In genomic region chr13:28609936-28610335, GRCh38 we compare ENCODE assay signal across 17 cellular contexts. TPM values are rescaled to one million over a fixed set of nuclear protein-coding genes. Genes with fewer than 3 reads are reported as not detected.
DNase-seq lines count a peak whose midpoint lies in the region; ATAC-seq, FAIRE-seq and TF ChIP-seq lines count a peak whose summit lies in the region.
"Had no signal": no experiment of that assay in that cellular context is flagged by ENCODE, and none has a peak within 500 bp of the region (broad histone marks: within the 10 kb centered on the region; RNA-seq: fewer than 3 reads in every experiment).

No MANE protein-coding gene starts in this region.

- BruUV-seq in K562 (replicated peaks; lab: Mats Ljungman, UMichigan) = no TSS peak

- 17% methylated on average over 1 of the region's 1 CpG for whole genome bisulfite sequencing in K562 (ENCODE audit: insufficient coverage, low coverage, missing lambda C conversion rate)

- no peaks in the 10 kb centered on the region for H3K36me3 ChIP-seq in K562 (ENCODE audit: control insufficient read depth, insufficient read depth, low read length)
- no peaks in the 10 kb centered on the region for H3K36me3 ChIP-seq in tibial artery
- H3K36me3 ChIP-seq: pancreas, spleen had no signal

- TF ChIP-seq RAD21 in K562 (CRISPR knock-in tag; conservative IDR thresholded peaks at IDR 0.05 in 1 of 2, IDR thresholded peaks at IDR 0.05 in 1 of 2) = no peak

- H3K4me1 ChIP-seq in K562 (replicated peaks in 1 of 2; ENCODE audit: control insufficient read depth in 2 of 2, insufficient read depth in 2 of 2, low read length in 2 of 2) (peaks cover 0 to 24% of the 10 kb centered on the region in 2 experiments; a peak in 2 of 5 replicates), foreskin keratinocyte (no peaks in the 10 kb centered on the region), tibial artery (no peaks in the 10 kb centered on the region)
- H3K4me1 ChIP-seq: body of pancreas, pancreas had no signal

- intact Hi-C loops in K562 (cut with micrococcal nuclease) = no loop called here
- intact Hi-C loops in tibial artery (cut with DNase I; ENCODE audit: low total_unique reads) = no loop called here

- H3K27me3 ChIP-seq in K562 (ENCODE audit: control insufficient read depth in 2 of 2, insufficient read depth in 2 of 2, low read length in 2 of 2) (no peaks in the 10 kb centered on the region), foreskin keratinocyte (no peaks in the 10 kb centered on the region), tibial artery (no peaks in the 10 kb centered on the region)
- H3K27me3 ChIP-seq: body of pancreas, pancreas, spleen had no signal

- TF ChIP-seq CTCF in K562 (IDR thresholded peaks at IDR 0.05 in 2 of 3, conservative IDR thresholded peaks at IDR 0.05 in 1 of 3; ENCODE audit: insufficient read depth in 2 of 3, low read depth in 1 of 3, low read length in 3 of 3) (no peak), foreskin keratinocyte (conservative IDR thresholded peaks at IDR 0.05) (no peak), tibial artery (IDR thresholded peaks at IDR 0.05) (no peak)

- H2AFZ ChIP-seq in K562 (ENCODE audit: low read depth, low read length) = no peak overlapping the region

- TF ChIP-seq POLR2A in K562 (conservative IDR thresholded peaks at IDR 0.05) = no peak

- H3K9me1 ChIP-seq in K562 (ENCODE audit: control insufficient read depth, insufficient read depth, low read length) = no peaks in the 10 kb centered on the region

- in situ Hi-C loops in K562 (cut with MboI) = no loop called here

- no peak for FAIRE-seq in K562 (lab: Jason Lieb, UNC)
- FAIRE-seq: kidney, pancreas had no signal

- H3K79me2 ChIP-seq in K562 (ENCODE audit: control insufficient read depth, insufficient read depth, low read length) = no peaks in the 10 kb centered on the region

- DNase-seq in CD1c-positive myeloid dendritic cell (ENCODE audit: extremely low spot score) (peak; percentile 39), LHCN-M2 (ENCODE audit: low read depth) (peak; percentile 67), K562 (ENCODE audit: extremely low read depth in 1 of 4, low spot score in 3 of 4) (no peak), kidney tubule cell (ENCODE audit: low spot score) (peak; percentile 69), foreskin keratinocyte (no peak), tibial artery (no peak), MV-4-11 (lab: John Stamatoyannopoulos, UW) (no peak)
- DNase-seq: activated CD4-positive, alpha-beta memory T cell treated with anti-CD3 and anti-CD28 coated beads for 36 hours; activated gamma-delta T cell; body of pancreas; CD4-positive, CD25-positive, alpha-beta regulatory T cell; kidney; mucosa of descending colon; pancreas; SHP77; spleen had no signal

- POLR2A ChIA-PET in K562 (lab: Yijun Ruan, JAX) = no interaction called here

- H3K27ac ChIP-seq in K562 (ENCODE audit: extremely low read depth, low read depth, low read length) (no peak overlapping the region), foreskin keratinocyte (no peak overlapping the region), tibial artery (no peak overlapping the region)
- H3K27ac ChIP-seq: body of pancreas, pancreas, spleen had no signal

- no peak overlapping the region for H3K9ac ChIP-seq in K562 (ENCODE audit: insufficient read depth in 1 of 2, low read depth in 2 of 2, low read length in 2 of 2)

- H3K4me2 ChIP-seq in K562 (ENCODE audit: insufficient read depth, low read length) = no peak overlapping the region

- H4K20me1 ChIP-seq in K562 (replicated peaks; ENCODE audit: control insufficient read depth, insufficient read depth, low read length) = no peaks in the 10 kb centered on the region

- ATAC-seq in K562 (no peak), foreskin keratinocyte (no peak), HG03135 (IDR thresholded peaks at IDR 0.05; ENCODE audit: unreplicated experiment) (no peak)
- ATAC-seq: body of pancreas, mucosa of descending colon, pancreas had no signal

- no peak overlapping the region for H3K4me3 ChIP-seq in K562
- no peak overlapping the region for H3K4me3 ChIP-seq in tibial artery
- H3K4me3 ChIP-seq: body of pancreas, mucosa of descending colon, pancreas, spleen had no signal

- TF ChIP-seq EP300 in K562 (IDR thresholded peaks at IDR 0.05; ENCODE audit: low read length) = no peak

- H3K9me3 ChIP-seq in K562 (replicated peaks; ENCODE audit: control insufficient read depth, insufficient read depth, low read depth, low read length) (no peaks in the 10 kb centered on the region), tibial artery (no peaks in the 10 kb centered on the region)
- H3K9me3 ChIP-seq: body of pancreas, mucosa of descending colon, pancreas, spleen had no signal

- CTCF ChIA-PET in K562 (lab: Yijun Ruan, JAX; ENCODE audit: low intra/inter-chr PET ratio) = no interaction called here

TF ChIP-seq in K562, 482 proteins besides CTCF, POLR2A, EP300 and RAD21:
- no peak for TF ChIP-seq ZNF354B (CRISPR knock-in tag; IDR thresholded peaks at IDR 0.05)
- TF ChIP-seq MECOM (CRISPR knock-in tag; IDR thresholded peaks at IDR 0.05) = no peak
- TF ChIP-seq DDX20 (tag; IDR thresholded peaks at IDR 0.05; ENCODE audit: low read depth) = no peak
- TF ChIP-seq, protein P1, sequence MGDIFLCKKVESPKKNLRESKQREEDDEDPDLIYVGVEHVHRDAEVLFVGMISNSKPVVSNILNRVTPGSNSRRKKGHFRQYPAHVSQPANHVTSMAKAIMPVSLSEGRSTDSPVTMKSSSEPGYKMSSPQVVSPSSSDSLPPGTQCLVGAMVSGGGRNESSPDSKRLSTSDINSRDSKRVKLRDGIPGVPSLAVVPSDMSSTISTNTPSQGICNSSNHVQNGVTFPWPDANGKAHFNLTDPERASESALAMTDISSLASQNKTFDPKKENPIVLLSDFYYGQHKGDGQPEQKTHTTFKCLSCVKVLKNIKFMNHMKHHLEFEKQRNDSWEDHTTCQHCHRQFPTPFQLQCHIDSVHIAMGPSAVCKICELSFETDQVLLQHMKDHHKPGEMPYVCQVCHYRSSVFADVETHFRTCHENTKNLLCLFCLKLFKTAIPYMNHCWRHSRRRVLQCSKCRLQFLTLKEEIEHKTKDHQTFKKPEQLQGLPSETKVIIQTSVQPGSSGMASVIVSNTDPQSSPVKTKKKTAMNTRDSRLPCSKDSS (IDR thresholded peaks at IDR 0.05; ENCODE audit: low read depth, partially characterized antibody) = no peak
- no peak for TF ChIP-seq KHSRP (IDR thresholded peaks at IDR 0.05)
- 0 out of 2 replicates have a peak, but pooled peaks have one; percentile 13 for TF ChIP-seq ZNF316 (IDR thresholded peaks at IDR 0.05)

RNA-seq across cellular contexts. Expression of gene POMP, which starts 49.0 kb away (rescaled TPM):
- total RNA-seq in LHCN-M2 (2014; rRNA removed) = 87.3 and 127 TPM in 2 replicates
- polyA plus RNA-seq in LHCN-M2 (2012) = 172 TPM
- 3.7 and 7.5 TPM in 2 replicates for total RNA-seq in K562 (2011; cell fraction: chromatin; rRNA removed; ENCODE audit: low replicate concordance)
- 5.0 and 5.7 TPM in 2 replicates for total RNA-seq in K562 (2011; cell fraction: nucleolus; rRNA removed)
- 9.3 and 10.8 TPM in 2 replicates for total RNA-seq in K562 (2011; cell fraction: nucleoplasm; rRNA removed)
- total RNA-seq in K562 (2014; rRNA removed) = 69.2 and 75.2 TPM in 2 replicates
- 143 and 170 TPM in 2 replicates for total RNA-seq in K562 (2014; rRNA removed; fragmentation: Illumina TruSeq; extraction: Trizol)
- 117 and 127 TPM in 2 replicates for total RNA-seq in K562 (2015; rRNA removed; fragmentation: Illumina TruSeq; extraction: Trizol)
- 116 and 120 TPM in 2 replicates for total RNA-seq in K562 (2021)
- 74.5 and 114 TPM in 2 replicates for polyA plus RNA-seq in K562 (2011; rRNA removed)
- polyA plus RNA-seq in K562 (2011; cell fraction: cytosol; rRNA removed) = 13.9 and 38.6 TPM in 2 replicates
- 11.1 and 18.2 TPM in 2 replicates for polyA plus RNA-seq in K562 (2011; cell fraction: nucleus; rRNA removed)
- polyA plus RNA-seq in K562 (2012) = 122 and 246 TPM in 2 replicates
- 117 and 126 TPM in 2 replicates for polyA plus RNA-seq in K562 (2014; fragmentation: Illumina TruSeq; extraction: Trizol)
- 100 to 1,000 TPM; 506 to 647 TPM for polyA plus RNA-seq in K562 (2014; fragmentation: Nextera tagmentation; extraction: Ambion mirVana)
- polyA plus RNA-seq in K562 (2014; rRNA removed) = 118 and 126 TPM in 2 replicates
- polyA minus RNA-seq in K562 (2011; rRNA and poly(A)+ RNA removed) = 118 and 135 TPM in 2 replicates
- 27.0 and 34.8 TPM in 2 replicates for polyA minus RNA-seq in K562 (2011; cell fraction: cytosol; rRNA and poly(A)+ RNA removed)
- 5.5 and 15.0 TPM in 2 replicates for polyA minus RNA-seq in K562 (2011; cell fraction: nucleus; rRNA and poly(A)+ RNA removed)
- 102 and 108 TPM in 2 replicates for total RNA-seq in foreskin keratinocyte
- polyA plus RNA-seq in foreskin keratinocyte = 148 TPM in 2 replicates

Comparison
In these comparisons a context has a peak if more than half of its experiments do, and no peak if none do; other contexts are left out.
1. DNase-seq: peak in CD1c-positive myeloid dendritic cell (single experiment), LHCN-M2 (single experiment) and kidney tubule cell (single experiment); none in K562 (0 of 4), foreskin keratinocyte (0 of 2), tibial artery (0 of 2) and MV-4-11 (single experiment).